Comparison of ENCODE assay signal across 8 cellular contexts in the genomic region with DNA sequence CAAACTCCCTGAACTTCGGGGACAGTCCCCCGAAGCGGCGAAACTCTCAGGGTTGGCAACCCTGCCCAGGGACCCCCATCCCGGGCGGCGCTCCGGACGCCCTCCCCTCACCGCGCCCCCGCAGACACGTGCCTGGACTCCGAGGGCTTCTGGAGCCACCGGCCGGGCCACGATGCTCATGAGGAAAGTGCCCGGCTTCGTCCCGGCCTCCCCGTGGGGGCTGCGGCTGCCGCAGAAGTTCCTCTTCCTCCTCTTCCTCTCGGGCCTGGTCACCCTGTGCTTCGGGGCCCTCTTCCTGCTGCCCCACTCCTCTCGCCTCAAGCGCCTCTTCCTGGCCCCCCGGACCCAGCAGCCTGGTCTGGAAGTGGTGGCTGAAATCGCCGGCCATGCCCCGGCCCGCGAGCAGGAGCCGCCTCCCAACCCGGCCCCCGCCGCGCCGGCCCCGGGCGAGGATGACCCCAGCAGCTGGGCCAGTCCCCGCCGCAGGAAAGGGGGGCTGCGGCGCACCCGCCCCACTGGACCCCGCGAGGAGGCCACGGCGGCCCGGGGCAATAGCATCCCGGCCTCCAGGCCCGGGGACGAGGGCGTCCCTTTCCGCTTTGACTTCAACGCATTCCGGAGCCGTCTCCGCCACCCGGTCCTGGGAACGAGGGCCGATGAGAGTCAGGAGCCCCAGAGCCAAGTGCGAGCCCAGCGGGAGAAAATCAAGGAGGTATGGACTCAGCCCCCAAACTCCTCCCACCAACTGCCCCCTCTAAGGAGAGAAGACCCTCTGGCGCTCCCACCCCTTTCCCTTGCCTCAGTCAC. TPM values are rescaled to one million over a fixed set of nuclear protein-coding genes. Genes with fewer than 3 reads are reported as not detected.
A peak's percentile ranks its signal among the peaks of the same experiment; 100 is the strongest.
DNase-seq lines count a peak whose midpoint lies in the region; FAIRE-seq and TF ChIP-seq lines count a peak whose summit lies in the region.

No MANE protein-coding gene starts in this region.

- H4K20me1 ChIP-seq in neural cell (ENCODE audit: insufficient read depth), result no peaks in the 10 kb centered on the region

- H3K27ac Mint-ChIP-seq in endothelial cell (ENCODE audit: unreplicated experiment), result peak overlapping the region; percentile 50

- peaks cover 13% of the 10 kb centered on the region for H3K27me3 Mint-ChIP-seq in endothelial cell (ENCODE audit: unreplicated experiment)

- H3K9me3 ChIP-seq in SJCRH30 (replicated peaks) (no peaks in the 10 kb centered on the region), neural cell (ENCODE audit: low read length) (no peaks in the 10 kb centered on the region)

- no peak for FAIRE-seq in urothelium cell line (lab: Jason Lieb, UNC)

- no peaks in the 10 kb centered on the region for H3F3A ChIP-seq in neural cell (ENCODE audit: insufficient read depth, low read length, poor library complexity, severe bottlenecking)

- H3K36me3 Mint-ChIP-seq in endothelial cell (ENCODE audit: low read depth, unreplicated experiment), result peaks cover 4% of the 10 kb centered on the region

- H2AFZ ChIP-seq in neural cell (ENCODE audit: low read depth, low read length), result no peak overlapping the region

- H3K27ac ChIP-seq in SJCRH30 (peak overlapping the region; percentile 87), neural cell (ENCODE audit: low read length) (no peak overlapping the region)

- H3K4me3 Mint-ChIP-seq in endothelial cell (ENCODE audit: unreplicated experiment), result peak overlapping the region; percentile 92

- TF ChIP-seq RAD21 in neural cell (conservative IDR thresholded peaks at IDR 0.05), result no peak

- peaks cover 12% of the 10 kb centered on the region for H3K4me1 ChIP-seq in SJCRH30

- H3K27me3 ChIP-seq in SJCRH30 (no peaks in the 10 kb centered on the region), neural cell (ENCODE audit: insufficient read depth, low read depth, low read length) (peaks cover 29% of the 10 kb centered on the region)

- no peaks in the 10 kb centered on the region for H3K9me3 Mint-ChIP-seq in endothelial cell (ENCODE audit: unreplicated experiment)

- H3K9ac ChIP-seq in neural cell (ENCODE audit: low read length), result peak overlapping the region; percentile 12

- H3K4me2 ChIP-seq in neural cell (ENCODE audit: low read length), result peak overlapping the region; percentile 35

- H3K4me3 ChIP-seq in SJCRH30 (peak overlapping the region; percentile 97), neural cell (ENCODE audit: low read length) (peak overlapping the region; percentile 62)

- TF ChIP-seq EP300 in neural cell (conservative IDR thresholded peaks at IDR 0.05; ENCODE audit: poor library complexity, severe bottlenecking), result no peak

- TF ChIP-seq CTCF in endothelial cell (IDR thresholded peaks at IDR 0.05; ENCODE audit: unreplicated experiment) (no peak), neural cell (IDR thresholded peaks at IDR 0.05; ENCODE audit: poor library complexity, severe bottlenecking) (no peak)

- H3K36me3 ChIP-seq in SJCRH30 (peaks cover 8% of the 10 kb centered on the region; the same call in 1 of the 2 replicates), neural cell (ENCODE audit: insufficient read depth, low read length) (no peaks in the 10 kb centered on the region)

- peak; percentile 20 for DNase-seq in Daoy (ENCODE audit: low read depth)
- DNase-seq in SJCRH30, result peak in 1 of 2 experiments; percentile 66
- DNase-seq in endothelial cell (ENCODE audit: low spot score), result peak; percentile 44
- DNase-seq in urothelium cell line (ENCODE audit: low spot score), result no peak
- no peak for DNase-seq in NCI-H446 treated with DMSO at 0.1 percent for 48 hours (lab: John Stamatoyannopoulos, UW)
- no peak for DNase-seq in NAMALWA (ENCODE audit: low spot score)
- no peak for DNase-seq in hippocampal formation (lab: John Stamatoyannopoulos, UW)

- peaks cover 30% of the 10 kb centered on the region for H3K4me1 Mint-ChIP-seq in endothelial cell (ENCODE audit: unreplicated experiment)

- no peaks in the 10 kb centered on the region for H3K79me2 ChIP-seq in neural cell (replicated peaks; ENCODE audit: insufficient read depth, low read length)

- H3K9me2 ChIP-seq in neural cell (ENCODE audit: insufficient read depth, low read length), result no peaks in the 10 kb centered on the region

TF ChIP-seq in neural cell, 6 proteins besides CTCF, POLR2A, EP300 and RAD21:
- no peak for TF ChIP-seq TAF1 (IDR thresholded peaks at IDR 0.05; ENCODE audit: low read depth)
- TF ChIP-seq EZH2 (IDR thresholded peaks at IDR 0.05; ENCODE audit: borderline replicate concordance, insufficient read depth, low read length, poor library complexity, severe bottlenecking), result peak; percentile 58
- TF ChIP-seq SMC3 (conservative IDR thresholded peaks at IDR 0.05; ENCODE audit: poor library complexity), result no peak
- no peak for TF ChIP-seq MXI1 (conservative IDR thresholded peaks at IDR 0.05; ENCODE audit: poor library complexity, severe bottlenecking)
- TF ChIP-seq, protein P1, sequence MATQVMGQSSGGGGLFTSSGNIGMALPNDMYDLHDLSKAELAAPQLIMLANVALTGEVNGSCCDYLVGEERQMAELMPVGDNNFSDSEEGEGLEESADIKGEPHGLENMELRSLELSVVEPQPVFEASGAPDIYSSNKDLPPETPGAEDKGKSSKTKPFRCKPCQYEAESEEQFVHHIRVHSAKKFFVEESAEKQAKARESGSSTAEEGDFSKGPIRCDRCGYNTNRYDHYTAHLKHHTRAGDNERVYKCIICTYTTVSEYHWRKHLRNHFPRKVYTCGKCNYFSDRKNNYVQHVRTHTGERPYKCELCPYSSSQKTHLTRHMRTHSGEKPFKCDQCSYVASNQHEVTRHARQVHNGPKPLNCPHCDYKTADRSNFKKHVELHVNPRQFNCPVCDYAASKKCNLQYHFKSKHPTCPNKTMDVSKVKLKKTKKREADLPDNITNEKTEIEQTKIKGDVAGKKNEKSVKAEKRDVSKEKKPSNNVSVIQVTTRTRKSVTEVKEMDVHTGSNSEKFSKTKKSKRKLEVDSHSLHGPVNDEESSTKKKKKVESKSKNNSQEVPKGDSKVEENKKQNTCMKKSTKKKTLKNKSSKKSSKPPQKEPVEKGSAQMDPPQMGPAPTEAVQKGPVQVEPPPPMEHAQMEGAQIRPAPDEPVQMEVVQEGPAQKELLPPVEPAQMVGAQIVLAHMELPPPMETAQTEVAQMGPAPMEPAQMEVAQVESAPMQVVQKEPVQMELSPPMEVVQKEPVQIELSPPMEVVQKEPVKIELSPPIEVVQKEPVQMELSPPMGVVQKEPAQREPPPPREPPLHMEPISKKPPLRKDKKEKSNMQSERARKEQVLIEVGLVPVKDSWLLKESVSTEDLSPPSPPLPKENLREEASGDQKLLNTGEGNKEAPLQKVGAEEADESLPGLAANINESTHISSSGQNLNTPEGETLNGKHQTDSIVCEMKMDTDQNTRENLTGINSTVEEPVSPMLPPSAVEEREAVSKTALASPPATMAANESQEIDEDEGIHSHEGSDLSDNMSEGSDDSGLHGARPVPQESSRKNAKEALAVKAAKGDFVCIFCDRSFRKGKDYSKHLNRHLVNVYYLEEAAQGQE (IDR thresholded peaks at IDR 0.05; ENCODE audit: borderline replicate concordance), result no peak
- TF ChIP-seq POLR2AphosphoS5 (IDR thresholded peaks at IDR 0.05), result no peak

RNA-seq across cellular contexts. Expression of gene MAN1C1, which starts 1.2 kb away (rescaled TPM):
- total RNA-seq in Daoy (2014; rRNA removed; shearing (Covaris generic)), result 0.63 and 1.1 TPM in 2 replicates
- 73.9 and 74.6 TPM in 2 replicates for total RNA-seq in SJCRH30 (2014; rRNA removed; shearing (Covaris generic))
- 29.1 TPM for total RNA-seq in endothelial cell (ENCODE audit: unreplicated experiment)
- polyA plus RNA-seq in neural cell, result 0.66 and 1.3 TPM in 2 replicates
- 0.81 and 1.7 TPM in 2 replicates for polyA minus RNA-seq in neural cell

Comparison
In these comparisons a context has a peak if more than half of its experiments do, and no peak if none do; other contexts are left out.
1. DNase-seq: peak in Daoy (single experiment) and endothelial cell (single experiment); none in urothelium cell line (single experiment), NCI-H446 treated with DMSO at 0.1 percent for 48 hours (single experiment), NAMALWA (single experiment) and hippocampal formation (0 of 2).
2. RNA of gene MAN1C1, which starts 1.2 kb away (total RNA-seq): 73.9 to 74.6 TPM in SJCRH30 and 29.1 TPM in endothelial cell (single experiment); 0.63 to 1.1 TPM in Daoy; every median in the first group is over 10 times any median in the second.